In genomic region chr19:7811989-7812388, GRCh38 we compare ENCODE assay signal across 23 cellular contexts. TPM values are rescaled to one million over a fixed set of nuclear protein-coding genes. Genes with fewer than 3 reads are reported as not detected.
A peak's percentile ranks its signal among the peaks of the same experiment; 100 is the strongest.
DNase-seq lines count a peak whose midpoint lies in the region; ATAC-seq, FAIRE-seq and TF ChIP-seq lines count a peak whose summit lies in the region.
"Had no signal": no experiment of that assay in that cellular context is flagged by ENCODE, and none has a peak within 500 bp of the region (broad histone marks: within the 10 kb centered on the region; RNA-seq: fewer than 3 reads in every experiment).

No MANE protein-coding gene starts in this region.

- 43% methylated on average over 2 of the region's 2 CpGs for WGBS in mammary epithelial cell (ENCODE audit: low coverage, missing lambda C conversion rate)

- dilution Hi-C loops in mammary epithelial cell (cut with HindIII; ENCODE audit: low sequenced_read_pairs) = no loop called here

- no TSS peak for BruUV-seq in mammary epithelial cell (replicated peaks; lab: Mats Ljungman, UMichigan)

- no peak overlapping the region for H3K4me3 Mint-ChIP-seq in effector memory CD8-positive, alpha-beta T cell
- H3K4me3 Mint-ChIP-seq: B cell; CD8-positive, alpha-beta T cell had no signal

- H3K27ac ChIP-seq in mammary epithelial cell (ENCODE audit: insufficient read depth, low read depth, low read length) (no peak overlapping the region), breast epithelium (no peak overlapping the region)
- H3K27ac ChIP-seq: 22Rv1, BLaER1, C4-2B had no signal

- no peaks in the 10 kb centered on the region for H3K27me3 ChIP-seq in mammary epithelial cell (ENCODE audit: insufficient read depth, low read length)
- peaks cover 0 to 2% of the 10 kb centered on the region in 2 donors for H3K27me3 ChIP-seq in breast epithelium
- H3K27me3 ChIP-seq in bronchial epithelial cell (ENCODE audit: control insufficient read depth, insufficient read depth, low read length) = no peaks in the 10 kb centered on the region
- H3K27me3 ChIP-seq: BLaER1 had no signal

- no peak overlapping the region for H3K27ac Mint-ChIP-seq in effector memory CD8-positive, alpha-beta T cell
- H3K27ac Mint-ChIP-seq: B cell; CD4-positive, CD25-positive, alpha-beta regulatory T cell; CD8-positive, alpha-beta T cell had no signal

- in situ Hi-C loops in mammary epithelial cell (cut with MboI; ENCODE audit: low sequenced_read_pairs in 2 of 2) = loop anchor here in 1 of 2 donors (25.0 kb wide), 1 partner anchor 450 kb away; no protein-coding TSS in a partner anchor

- intact Hi-C loops in mammary epithelial cell (cut with micrococcal nuclease) = no loop called here
- intact Hi-C loops in breast epithelium (cut with DNase I; ENCODE audit: low total_unique reads) = no loop called here

- TF ChIP-seq CTCF in mammary epithelial cell (conservative IDR thresholded peaks at IDR 0.05 in 1 of 2, IDR thresholded peaks at IDR 0.05 in 1 of 2; ENCODE audit: extremely low read depth in 1 of 2, insufficient read depth in 1 of 2, low read depth in 1 of 2, low read length in 2 of 2) = no peak
- no peak for TF ChIP-seq CTCF in breast epithelium (IDR thresholded peaks at IDR 0.05)
- TF ChIP-seq CTCF in bronchial epithelial cell (IDR thresholded peaks at IDR 0.05; ENCODE audit: insufficient read depth, low read length, severe bottlenecking) = no peak

- no peaks in the 10 kb centered on the region for H3K36me3 ChIP-seq in mammary epithelial cell (ENCODE audit: insufficient read depth, low read length)
- no peaks in the 10 kb centered on the region for H3K36me3 ChIP-seq in breast epithelium
- H3K36me3 ChIP-seq in bronchial epithelial cell (ENCODE audit: control insufficient read depth, insufficient read depth, low read length) = no peaks in the 10 kb centered on the region
- H3K36me3 ChIP-seq: BLaER1 had no signal

- DNase-seq in mammary epithelial cell (peak; percentile 74), breast epithelium (ENCODE audit: low spot score in 2 of 2) (no peak), bronchial epithelial cell (ENCODE audit: low read depth) (peak; percentile 89), NCI-H1694 (lab: John Stamatoyannopoulos, UW) (no peak), GOT3 (lab: John Stamatoyannopoulos, UW) (no peak)
- no peak for DNase-seq in effector memory CD8-positive, alpha-beta T cell
- DNase-seq: Caco-2; CD4-positive, CD25-positive, alpha-beta regulatory T cell; CD8-positive, alpha-beta T cell; DMS153; DND-41; H7; HCEC 1CT had no signal

- H3K27me3 Mint-ChIP-seq in effector memory CD8-positive, alpha-beta T cell = no peaks in the 10 kb centered on the region
- H3K27me3 Mint-ChIP-seq: B cell had no signal

- H4K20me1 ChIP-seq in mammary epithelial cell (ENCODE audit: insufficient read depth, low read length) = no peaks in the 10 kb centered on the region
- H4K20me1 ChIP-seq: BLaER1 had no signal

- no peak overlapping the region for H2AFZ ChIP-seq in mammary epithelial cell (ENCODE audit: low read depth, low read length)

- ATAC-seq in esophagus mucosa (peak; percentile 62), GM18858 (IDR thresholded peaks at IDR 0.05; ENCODE audit: unreplicated experiment) (no peak)
- no peak for ATAC-seq in effector memory CD8-positive, alpha-beta T cell (replicated peaks)
- ATAC-seq: CD8-positive, alpha-beta T cell had no signal

- no peak overlapping the region for H3K4me3 ChIP-seq in mammary epithelial cell (replicated peaks in 1 of 3; ENCODE audit: insufficient read depth in 1 of 3, low read depth in 2 of 3, low read length in 3 of 3)
- H3K4me3 ChIP-seq in breast epithelium = no peak overlapping the region
- no peak overlapping the region for H3K4me3 ChIP-seq in bronchial epithelial cell (ENCODE audit: low read depth, low read length)
- H3K4me3 ChIP-seq: BLaER1 had no signal

- no peak overlapping the region for H3K9ac ChIP-seq in mammary epithelial cell (ENCODE audit: insufficient read depth, low read length)
- H3K9ac ChIP-seq: BLaER1 had no signal

- no peak for TF ChIP-seq POLR2A in breast epithelium (IDR thresholded peaks at IDR 0.05)

- peaks cover 16 to 27% of the 10 kb centered on the region in 2 donors for H3K4me1 Mint-ChIP-seq in effector memory CD8-positive, alpha-beta T cell (ENCODE audit: low read depth in 2 of 2)

- peaks cover 9% of the 10 kb centered on the region for H3K36me3 Mint-ChIP-seq in effector memory CD8-positive, alpha-beta T cell (ENCODE audit: insufficient read depth)

- H3K9me3 ChIP-seq in mammary epithelial cell (replicated peaks; ENCODE audit: insufficient read depth, low read length) (no peaks in the 10 kb centered on the region), breast epithelium (peaks cover 9 to 26% of the 10 kb centered on the region in 2 donors)

- H3K9me3 Mint-ChIP-seq in effector memory CD8-positive, alpha-beta T cell = peaks cover 0 to 3% of the 10 kb centered on the region in 2 donors

- peak; percentile 86 for FAIRE-seq in bronchial epithelial cell (lab: Jason Lieb, UNC)
- FAIRE-seq: A204.1, G401.6, H1 had no signal

- H3K4me1 ChIP-seq in mammary epithelial cell (ENCODE audit: insufficient read depth, low read length) (peaks cover 6% of the 10 kb centered on the region), breast epithelium (no peaks in the 10 kb centered on the region)
- H3K4me1 ChIP-seq: Caco-2 had no signal

- CTCF ChIA-PET in mammary epithelial cell (lab: Charles Lee; ENCODE audit: low non-redundant PET) = interaction anchor here (0.5 to 0.7 kb wide), 2 partner anchors 10 to 57 kb away, joined by 3 read pairs; no protein-coding TSS in a partner anchor

- H3K79me2 ChIP-seq in mammary epithelial cell (ENCODE audit: insufficient read depth, low read length) = no peaks in the 10 kb centered on the region

- no peak overlapping the region for H3K4me2 ChIP-seq in mammary epithelial cell (ENCODE audit: insufficient read depth, low read depth, low read length)
- H3K4me2 ChIP-seq: BLaER1 had no signal

RNA-seq across cellular contexts. Expression of gene EVI5L, which starts 18.0 kb away (rescaled TPM):
- total RNA-seq in mammary epithelial cell (10 to 100 TPM; 15.2 to 17.5 TPM), breast epithelium (10 to 100 TPM in 1 of 3 donors, 1 to 10 TPM in 2; 7.5 to 12.5 (median 9.2) TPM), bronchial epithelial cell (9.2 and 19.5 TPM in 2 replicates), esophagus mucosa (9.6 TPM)
- 6.8 TPM for polyA plus RNA-seq in mammary epithelial cell
- 26.1 TPM for polyA minus RNA-seq in mammary epithelial cell

RNA-seq across cellular contexts. Expression of gene CLEC4M, which starts 48.9 kb away (rescaled TPM):
- total RNA-seq in mammary epithelial cell (not detected), breast epithelium (1 to 10 TPM in 1 of 3 donors, not detected in 2; 1.3 TPM), bronchial epithelial cell (not detected in 2 replicates), esophagus mucosa (not detected)
- not detected for polyA plus RNA-seq in mammary epithelial cell
- polyA minus RNA-seq in mammary epithelial cell = not detected
- total RNA-seq: Caco-2; CD4-positive, CD25-positive, alpha-beta regulatory T cell; CD8-positive, alpha-beta T cell; H1; H7 had no signal
- polyA plus RNA-seq: AG04450, H1 had no signal

Comparison
In these comparisons a context has a peak if more than half of its experiments do, and no peak if none do; other contexts are left out.
1. DNase-seq: peak in mammary epithelial cell (single experiment) and bronchial epithelial cell (single experiment); none in breast epithelium (0 of 2), effector memory CD8-positive, alpha-beta T cell (0 of 3), NCI-H1694 (single experiment) and GOT3 (single experiment).